ENCODE assay signal across 8 cellular contexts in genomic region chr2:165015052-165015642, GRCh38. TPM values are rescaled to one million over a fixed set of nuclear protein-coding genes. Genes with fewer than 3 reads are reported as not detected.
DNase-seq lines count a peak whose midpoint lies in the region; ATAC-seq lines count a peak whose summit lies in the region.

No MANE protein-coding gene starts in this region.

- 29% methylated on average over 3 of the region's 4 CpGs for WGBS in mesenchymal stem cell

- no peaks in the 10 kb centered on the region for H3K27me3 Mint-ChIP-seq in stimulated activated naive B cell treated with anti-CD40 and anti-IgM and Interleukin-4, amounts not matched to agents 10 μg/mL and 1 μg/mL and 100 μg/mL, for 72 hours

- H3K79me1 ChIP-seq in mesenchymal stem cell (replicated peaks; ENCODE audit: low read length, poor library complexity, severe bottlenecking): no peaks in the 10 kb centered on the region

- no peak overlapping the region for H3K4ac ChIP-seq in mesenchymal stem cell (ENCODE audit: low read depth in 1 of 2, low read length in 2 of 2)

- peaks cover 0 to 5% of the 10 kb centered on the region in 2 experiments for H3K27me3 ChIP-seq in mesenchymal stem cell (ENCODE audit: control insufficient read depth in 1 of 2, insufficient read depth in 1 of 2, low read length in 2 of 2)

- no peak overlapping the region for H3K14ac ChIP-seq in mesenchymal stem cell (ENCODE audit: low read length in 2 of 2)

- H3K36me3 ChIP-seq in mesenchymal stem cell (ENCODE audit: control insufficient read depth in 1 of 2, insufficient read depth in 2 of 2, low read depth in 1 of 2, low read length in 2 of 2): no peaks in the 10 kb centered on the region

- no peak overlapping the region for H2BK5ac ChIP-seq in mesenchymal stem cell (ENCODE audit: low read depth, low read length, poor library complexity, severe bottlenecking)

- H3K18ac ChIP-seq in mesenchymal stem cell (ENCODE audit: low read depth in 1 of 2, low read length in 2 of 2): no peak overlapping the region

- H3K4me3 ChIP-seq in mesenchymal stem cell (ENCODE audit: insufficient read depth in 1 of 2, low read depth in 1 of 2, low read length in 2 of 2): no peak overlapping the region

- peaks cover 1 to 3% of the 10 kb centered on the region in 2 donors for H3K36me3 Mint-ChIP-seq in stimulated activated naive B cell treated with anti-CD40 and anti-IgM and Interleukin-4, amounts not matched to agents 10 μg/mL and 1 μg/mL and 100 μg/mL, for 72 hours

- H3K4me1 ChIP-seq in mesenchymal stem cell (ENCODE audit: control insufficient read depth, insufficient read depth, low read depth, low read length): no peaks in the 10 kb centered on the region

- H4K8ac ChIP-seq in mesenchymal stem cell (ENCODE audit: low read length): no peak overlapping the region

- H3K27ac ChIP-seq in mesenchymal stem cell (ENCODE audit: low read length, poor library complexity, severe bottlenecking): no peak overlapping the region

- H3K4me2 ChIP-seq in mesenchymal stem cell (ENCODE audit: low read length, poor library complexity, severe bottlenecking): no peak overlapping the region

- no peak overlapping the region for H3K9ac ChIP-seq in mesenchymal stem cell (ENCODE audit: low read length)

- no peak overlapping the region for H2AFZ ChIP-seq in mesenchymal stem cell (ENCODE audit: low read depth, low read length)

- no peak overlapping the region for H4K91ac ChIP-seq in mesenchymal stem cell (ENCODE audit: low read length)

- no peak overlapping the region for H3K27ac Mint-ChIP-seq in stimulated activated naive B cell treated with anti-CD40 and anti-IgM and Interleukin-4, amounts not matched to agents 10 μg/mL and 1 μg/mL and 100 μg/mL, for 72 hours

- no peak overlapping the region for H2BK12ac ChIP-seq in mesenchymal stem cell (ENCODE audit: low read length in 2 of 2)

- no peak overlapping the region for H2AK5ac ChIP-seq in mesenchymal stem cell (ENCODE audit: low read length, severe bottlenecking)

- ATAC-seq in GM18907 (IDR thresholded peaks at IDR 0.05; ENCODE audit: unreplicated experiment): peak; percentile 83
- ATAC-seq in HG03135 (IDR thresholded peaks at IDR 0.05; ENCODE audit: unreplicated experiment): peak; percentile 79
- ATAC-seq in stimulated activated naive B cell treated with anti-CD40 and anti-IgM and Interleukin-4, amounts not matched to agents 10 μg/mL and 1 μg/mL and 100 μg/mL, for 72 hours (replicated peaks): peak in 1 of 2 donors; percentile 40

- no peak overlapping the region for H2BK120ac ChIP-seq in mesenchymal stem cell (ENCODE audit: low read depth, low read length)

- peak overlapping the region in 1 of 2 donors; percentile 26 for H3K4me3 Mint-ChIP-seq in stimulated activated naive B cell treated with anti-CD40 and anti-IgM and Interleukin-4, amounts not matched to agents 10 μg/mL and 1 μg/mL and 100 μg/mL, for 72 hours

- DNase-seq in Ammon's horn (ENCODE audit: low spot score) (peak; percentile 77), NCI-H2227 (lab: John Stamatoyannopoulos, UW; ENCODE audit: unreplicated experiment) (peak; percentile 91), mesenchymal stem cell (peak; percentile 68)
- peak; percentile 72 for DNase-seq in activated CD4-positive, alpha-beta T cell treated with anti-CD3 and anti-CD28 coated beads for 48 hours
- peak; percentile 34 for DNase-seq in effector CD4-positive, alpha-beta T cell
- DNase-seq in stimulated activated naive B cell treated with anti-CD40 and anti-IgM and Interleukin-4, amounts not matched to agents 10 μg/mL and 1 μg/mL and 100 μg/mL, for 72 hours: peak; percentile 23

- H2BK15ac ChIP-seq in mesenchymal stem cell (ENCODE audit: low read depth, poor library complexity, severe bottlenecking): no peak overlapping the region

- no peak overlapping the region for H3K23ac ChIP-seq in mesenchymal stem cell (ENCODE audit: low read length in 2 of 2)

- no peaks in the 10 kb centered on the region for H3K9me3 ChIP-seq in mesenchymal stem cell (ENCODE audit: control insufficient read depth, low read length)

- peaks cover 0 to 2% of the 10 kb centered on the region in 2 donors for H3K9me3 Mint-ChIP-seq in stimulated activated naive B cell treated with anti-CD40 and anti-IgM and Interleukin-4, amounts not matched to agents 10 μg/mL and 1 μg/mL and 100 μg/mL, for 72 hours

- H3K4me1 Mint-ChIP-seq in stimulated activated naive B cell treated with anti-CD40 and anti-IgM and Interleukin-4, amounts not matched to agents 10 μg/mL and 1 μg/mL and 100 μg/mL, for 72 hours: peaks cover 0 to 21% of the 10 kb centered on the region in 2 donors

RNA-seq across cellular contexts. Expression of gene SLC38A11, which starts 59.8 kb away (rescaled TPM):
- not detected for polyA plus RNA-seq in mesenchymal stem cell (2013, experiment 1 of 2)
- polyA plus RNA-seq in mesenchymal stem cell (2013, experiment 2 of 2): not detected

Comparison
In these comparisons a context has a peak if more than half of its experiments do, and no peak if none do; other contexts are left out.
1. DNase-seq: peak in every context shown above with its lines; median percentile 91 in NCI-H2227; 77 in Ammon's horn; 72 in activated CD4-positive, alpha-beta T cell treated with anti-CD3 and anti-CD28 coated beads for 48 hours; 68 in mesenchymal stem cell; 34 in effector CD4-positive, alpha-beta T cell; 23 in stimulated activated naive B cell treated with anti-CD40 and anti-IgM and Interleukin-4, amounts not matched to agents 10 μg/mL and 1 μg/mL and 100 μg/mL, for 72 hours.